Comparison of ENCODE assay signal across 9 cellular contexts in genomic region chr13:96052655-96053002, GRCh38. TPM values are rescaled to one million over a fixed set of nuclear protein-coding genes. Genes with fewer than 3 reads are reported as not detected.
A peak's percentile ranks its signal among the peaks of the same experiment; 100 is the strongest.
DNase-seq lines count a peak whose midpoint lies in the region; ATAC-seq, FAIRE-seq and TF ChIP-seq lines count a peak whose summit lies in the region.
"Had no signal": no experiment of that assay in that cellular context is flagged by ENCODE, and none has a peak within 500 bp of the region (broad histone marks: within the 10 kb centered on the region; RNA-seq: fewer than 3 reads in every experiment).

No MANE protein-coding gene starts in this region.

- H3K4me3 ChIP-seq in kidney (ENCODE audit: low read length in 2 of 2), result peak overlapping the region; percentile 71 to 81
- H3K4me3 ChIP-seq in stomach smooth muscle (ENCODE audit: low read length in 2 of 2), result peak overlapping the region; percentile 92 to 97

- no peak for FAIRE-seq in kidney (lab: Jason Lieb, UNC)
- FAIRE-seq: TTC549 had no signal

- no peak for TF ChIP-seq CTCF in MCF 10A (IDR thresholded peaks at IDR 0.05; ENCODE audit: unreplicated experiment)
- TF ChIP-seq CTCF in kidney (IDR thresholded peaks at IDR 0.05; ENCODE audit: borderline replicate concordance, extremely low read depth, insufficient read depth), result no peak

- H3K9ac ChIP-seq in kidney (ENCODE audit: low read length in 2 of 2), result peak overlapping the region; percentile 64 to 73
- H3K9ac ChIP-seq in stomach smooth muscle (ENCODE audit: low read length in 2 of 2), result peak overlapping the region; percentile 76 to 88

- peak; percentile 74 for ATAC-seq in GM19395 (IDR thresholded peaks at IDR 0.05; ENCODE audit: unreplicated experiment)
- ATAC-seq in HG03354 (IDR thresholded peaks at IDR 0.05; ENCODE audit: poor library complexity, severe bottlenecking, unreplicated experiment), result peak; percentile 74

- no peaks in the 10 kb centered on the region for H3K36me3 Mint-ChIP-seq in MCF 10A (ENCODE audit: insufficient read depth, unreplicated experiment)

- CTCF ChIA-PET in MCF 10A (lab: Yijun Ruan, JAX), result interaction anchor here (0.5 to 2.0 kb wide), 15 partner anchors 9 to 1522 kb away, joined by 3 to 7 read pairs (median 3); no protein-coding TSS in a partner anchor

- H3K36me3 ChIP-seq in kidney (ENCODE audit: control insufficient read depth in 1 of 2, insufficient read depth in 2 of 2, low read length in 2 of 2), result no peaks in the 10 kb centered on the region
- H3K36me3 ChIP-seq in stomach smooth muscle (ENCODE audit: control insufficient read depth in 2 of 2, insufficient read depth in 2 of 2, low read length in 2 of 2), result no peaks in the 10 kb centered on the region

- POLR2A ChIA-PET in MCF 10A (lab: Yijun Ruan, JAX), result interaction anchor here (0.6 to 3.3 kb wide), 26 partner anchors 9 to 1381 kb away, joined by 3 to 28 read pairs (median 6); partner anchors contain the start of genes DNAJC3, MBNL2 and RAP2A

- peak overlapping the region; percentile 95 for H3K4me3 Mint-ChIP-seq in MCF 10A (ENCODE audit: unreplicated experiment)

- no peaks in the 10 kb centered on the region for H3K27me3 Mint-ChIP-seq in MCF 10A (ENCODE audit: insufficient read depth, unreplicated experiment)

- peaks cover 27% of the 10 kb centered on the region for H3K4me1 Mint-ChIP-seq in MCF 10A (ENCODE audit: insufficient read depth, unreplicated experiment)

- H3K27me3 ChIP-seq in stomach smooth muscle (ENCODE audit: control insufficient read depth in 1 of 2, insufficient read depth in 2 of 2, low read length in 2 of 2), result no peaks in the 10 kb centered on the region

- DNase-seq in COR-L47 (lab: John Stamatoyannopoulos, UW), result peak; percentile 17
- peak; percentile 17 for DNase-seq in NCI-H82 treated with DMSO at 0.1 percent for 48 hours (lab: John Stamatoyannopoulos, UW; ENCODE audit: unreplicated experiment)
- DNase-seq in MCF 10A (ENCODE audit: unreplicated experiment), result peak; percentile 69
- no peak for DNase-seq in kidney
- DNase-seq in NK-92 (lab: John Stamatoyannopoulos, UW; ENCODE audit: unreplicated experiment), result no peak

- no peaks in the 10 kb centered on the region for H3K9me3 ChIP-seq in kidney (ENCODE audit: control insufficient read depth in 1 of 2, low read length in 2 of 2)
- H3K9me3 ChIP-seq in stomach smooth muscle (ENCODE audit: control insufficient read depth in 2 of 2, low read length in 2 of 2), result no peaks in the 10 kb centered on the region

- H3K4me1 ChIP-seq in kidney (ENCODE audit: control insufficient read depth in 1 of 2, insufficient read depth in 1 of 2, low read depth in 1 of 2, low read length in 2 of 2) (no peaks in the 10 kb centered on the region), stomach smooth muscle (ENCODE audit: control insufficient read depth, insufficient read depth, low read length) (peaks cover 7% of the 10 kb centered on the region)

- peak overlapping the region; percentile 92 for H3K27ac Mint-ChIP-seq in MCF 10A (ENCODE audit: low read depth, unreplicated experiment)

- intact Hi-C loops in MCF 10A (cut with micrococcal nuclease) (no loop called here), kidney (cut with DNase I) (no loop called here)

- H3K27ac ChIP-seq in kidney (ENCODE audit: low read depth in 2 of 2, low read length in 2 of 2) (no peak overlapping the region), stomach smooth muscle (ENCODE audit: low read length) (peak overlapping the region; percentile 70)

- no TSS peak for BruUV-seq in MCF 10A (replicated peaks; lab: Mats Ljungman, UMichigan)

- no peaks in the 10 kb centered on the region for H3K9me3 Mint-ChIP-seq in MCF 10A (ENCODE audit: unreplicated experiment)

RNA-seq across cellular contexts. Expression of gene UGGT2, which starts 0.6 kb away (rescaled TPM):
- total RNA-seq in MCF 10A (2022), result 54.0 and 57.1 TPM in 2 replicates
- total RNA-seq in kidney, result 31.9 TPM
- 10.0 TPM for polyA plus RNA-seq in kidney (ENCODE audit: insufficient read depth, low read depth, low replicate concordance)

RNA-seq across cellular contexts. Expression of gene HS6ST3, which starts 37.3 kb away (rescaled TPM):
- 0.05 and 0.09 TPM in 2 replicates for total RNA-seq in MCF 10A (2022)
- total RNA-seq in kidney, result 1.2 TPM
- 0.47 TPM for polyA plus RNA-seq in kidney (ENCODE audit: insufficient read depth, low read depth, low replicate concordance)

Comparison
In these comparisons a context has a peak if more than half of its experiments do, and no peak if none do; other contexts are left out.
1. DNase-seq: peak in COR-L47 (single experiment), NCI-H82 treated with DMSO at 0.1 percent for 48 hours (single experiment) and MCF 10A (single experiment); none in kidney (single experiment) and NK-92 (single experiment).